Comparison of ENCODE assay signal across 8 cellular contexts in genomic region chr3:183285828-183286457, GRCh38. TPM values are rescaled to one million over a fixed set of nuclear protein-coding genes. Genes with fewer than 3 reads are reported as not detected.
A peak's percentile ranks its signal among the peaks of the same experiment; 100 is the strongest.
DNase-seq lines count a peak whose midpoint lies in the region; ATAC-seq and TF ChIP-seq lines count a peak whose summit lies in the region.

No MANE protein-coding gene starts in this region.

- H3K4me3 Mint-ChIP-seq in central memory CD8-positive, alpha-beta T cell = peak overlapping the region; percentile 56
- no peak overlapping the region for H3K4me3 Mint-ChIP-seq in GM23338

- H3K9ac ChIP-seq in liver (ENCODE audit: low read depth in 1 of 2, low read length in 2 of 2) = peak overlapping the region in 1 of 2 donors; percentile 44

- peak in 1 of 2 donors; percentile 13 for TF ChIP-seq RAD21 in liver (IDR thresholded peaks at IDR 0.05)

- no peaks in the 10 kb centered on the region for H3K9me3 Mint-ChIP-seq in central memory CD8-positive, alpha-beta T cell
- H3K9me3 Mint-ChIP-seq in GM23338 = no peaks in the 10 kb centered on the region

- H3K79me2 ChIP-seq in GM23338 (replicated peaks; ENCODE audit: insufficient read depth) = no peaks in the 10 kb centered on the region

- no peaks in the 10 kb centered on the region for H3F3A ChIP-seq in GM23338 (replicated peaks; ENCODE audit: low read depth)

- peaks cover 0 to 4% (median 0%) of the 10 kb centered on the region in 4 donors for H3K27me3 ChIP-seq in liver (ENCODE audit: control insufficient read depth in 4 of 4, insufficient read depth in 4 of 4, low read length in 3 of 4)
- H3K27me3 ChIP-seq in GM23338 (ENCODE audit: insufficient read depth) = no peaks in the 10 kb centered on the region

- H3K36me3 ChIP-seq in liver (ENCODE audit: control insufficient read depth in 4 of 4, insufficient read depth in 3 of 4, low read depth in 1 of 4, low read length in 3 of 4) (no peaks in the 10 kb centered on the region), GM23338 (ENCODE audit: insufficient read depth) (peaks cover 2% of the 10 kb centered on the region; the same call in 1 of the 2 replicates)

- peaks cover 0 to 2% (median 0%) of the 10 kb centered on the region in 4 donors for H3K4me1 ChIP-seq in liver (ENCODE audit: control insufficient read depth in 4 of 4, insufficient read depth in 4 of 4, low read length in 3 of 4)
- H3K4me1 ChIP-seq in GM23338 (ENCODE audit: insufficient read depth) = peaks cover 6% of the 10 kb centered on the region; the same call in 1 of the 2 replicates

- H4K20me1 ChIP-seq in GM23338 (replicated peaks; ENCODE audit: insufficient read depth) = no peaks in the 10 kb centered on the region; the same call in 1 of the 2 replicates

- H3K4me2 ChIP-seq in GM23338 = no peak overlapping the region

- no peak for TF ChIP-seq CTCF in liver (IDR thresholded peaks at IDR 0.05; ENCODE audit: low read depth, low read length, missing input control)
- no peak for TF ChIP-seq CTCF in GM23338 (conservative IDR thresholded peaks at IDR 0.05; ENCODE audit: low read depth in 2 of 2)

- H3K27me3 Mint-ChIP-seq in central memory CD8-positive, alpha-beta T cell = no peaks in the 10 kb centered on the region
- no peaks in the 10 kb centered on the region for H3K27me3 Mint-ChIP-seq in GM23338 (ENCODE audit: insufficient read depth, low read depth, poor library complexity)

- peak overlapping the region; percentile 2 to 7 for H3K27ac ChIP-seq in liver (ENCODE audit: low read depth in 1 of 2, low read length in 2 of 2)
- H3K27ac ChIP-seq in GM23338 (ENCODE audit: low read depth) = no peak overlapping the region

- H3K9me3 ChIP-seq in liver (ENCODE audit: control insufficient read depth in 4 of 4, low read length in 3 of 4) = no peaks in the 10 kb centered on the region

- H3K4me3 ChIP-seq in liver (ENCODE audit: low read depth in 1 of 3, low read length in 3 of 3) = no peak overlapping the region
- H3K4me3 ChIP-seq in GM23338 = no peak overlapping the region

- H3K27ac Mint-ChIP-seq in central memory CD8-positive, alpha-beta T cell (ENCODE audit: low read depth) = peak overlapping the region; percentile 96
- no peak overlapping the region for H3K27ac Mint-ChIP-seq in GM23338

- no peaks in the 10 kb centered on the region for H3K9me2 ChIP-seq in GM23338 (ENCODE audit: insufficient read depth)

- H2AFZ ChIP-seq in GM23338 = no peak overlapping the region

- WGBS in liver = 44% methylated on average over 10 of the region's 10 CpGs

- peaks cover 5% of the 10 kb centered on the region for H3K36me3 Mint-ChIP-seq in central memory CD8-positive, alpha-beta T cell (ENCODE audit: insufficient read depth)
- H3K36me3 Mint-ChIP-seq in GM23338 (ENCODE audit: low read depth) = peaks cover 6% of the 10 kb centered on the region

- H3K4me1 Mint-ChIP-seq in central memory CD8-positive, alpha-beta T cell = peaks cover 15% of the 10 kb centered on the region
- peaks cover 7% of the 10 kb centered on the region for H3K4me1 Mint-ChIP-seq in GM23338

- DNase-seq in NCI-H2081 treated with DMSO at 0.1 percent for 48 hours (lab: John Stamatoyannopoulos, UW) (peak; percentile 87), GM23338 (ENCODE audit: low spot score) (no peak)
- peak; percentile 89 for DNase-seq in activated CD4-positive, alpha-beta T cell treated with anti-CD3 and anti-CD28 coated beads for 1 hour
- peak; percentile 65 to 92 for DNase-seq in central memory CD8-positive, alpha-beta T cell (ENCODE audit: low spot score in 2 of 2)
- peak; percentile 73 to 89 (median 87) for DNase-seq in stimulated activated CD4-positive, alpha-beta T cell treated with anti-CD3 and anti-CD28 coated beads, TNF-alpha, amount 100 ng/mL, for 4 hours (ENCODE audit: low read depth in 3 of 3)

- ATAC-seq in GM18508 (IDR thresholded peaks at IDR 0.05; ENCODE audit: insufficient read depth, unreplicated experiment) (peak; percentile 93), HG02852 (IDR thresholded peaks at IDR 0.05; ENCODE audit: unreplicated experiment) (peak; percentile 96), GM23338 (no peak)
- ATAC-seq in central memory CD8-positive, alpha-beta T cell (replicated peaks; ENCODE audit: extremely low read depth, poor library complexity, severe bottlenecking) = peak; percentile 95

TF ChIP-seq in liver, 16 proteins besides CTCF, POLR2A, EP300 and RAD21 (continues in another document):
- TF ChIP-seq MAX (IDR thresholded peaks at IDR 0.05) (peak; percentile 44), ATF3 (IDR thresholded peaks at IDR 0.05) (no peak), JUND (IDR thresholded peaks at IDR 0.05) (peak; percentile 84 to 88), YY1 (IDR thresholded peaks at IDR 0.05) (peak; percentile 45), RXRA (IDR thresholded peaks at IDR 0.05) (peak in 1 of 2 donors; percentile 55), EGR1 (IDR thresholded peaks at IDR 0.05; ENCODE audit: low read depth in 2 of 2) (no peak), FOXA1 (IDR thresholded peaks at IDR 0.05) (no peak), GABPA (IDR thresholded peaks at IDR 0.05 in 1 of 2, conservative IDR thresholded peaks at IDR 0.05 in 1 of 2) (peak; percentile 50 to 77), NR2F2 (IDR thresholded peaks at IDR 0.05) (peak; percentile 18), SP1 (IDR thresholded peaks at IDR 0.05) (peak; percentile 29)

TF ChIP-seq in GM23338, 12 proteins besides CTCF, POLR2A, EP300 and RAD21 (continues in another document):
- TF ChIP-seq ZNF114 (CRISPR knock-in tag; IDR thresholded peaks at IDR 0.05) (no peak), JUNB (IDR thresholded peaks at IDR 0.05; ENCODE audit: unreplicated experiment) (no peak), EZH2phosphoT487 (IDR thresholded peaks at IDR 0.05; ENCODE audit: unreplicated experiment) (no peak), CREB1 (CRISPR knock-in tag; IDR thresholded peaks at IDR 0.05; ENCODE audit: low read depth) (no peak), STAT1 (IDR thresholded peaks at IDR 0.05; ENCODE audit: unreplicated experiment) (no peak), EZH2 (IDR thresholded peaks at IDR 0.05; ENCODE audit: low read depth, unreplicated experiment) (no peak), ETS1 (IDR thresholded peaks at IDR 0.05) (no peak)

RNA-seq across cellular contexts. Expression of gene B3GNT5, which starts 32.9 kb away (rescaled TPM):
- total RNA-seq in liver = 1 to 10 TPM in 1 of 2 donors, under 1 TPM in 1; 0.84 to 1.8 TPM
- polyA plus RNA-seq in liver (under 1 TPM; 0.22 to 0.23 TPM), GM23338 (2016; fragmentation: Nextera tagmentation; extraction: Ambion mirVana) (5.1 and 6.4 TPM in 2 replicates)
- 3.9 and 4.9 TPM in 2 replicates for total RNA-seq in GM23338 (2014; rRNA removed; shearing (Covaris generic))
